ENCODE assay signal across 22 cellular contexts in the genomic region with DNA sequence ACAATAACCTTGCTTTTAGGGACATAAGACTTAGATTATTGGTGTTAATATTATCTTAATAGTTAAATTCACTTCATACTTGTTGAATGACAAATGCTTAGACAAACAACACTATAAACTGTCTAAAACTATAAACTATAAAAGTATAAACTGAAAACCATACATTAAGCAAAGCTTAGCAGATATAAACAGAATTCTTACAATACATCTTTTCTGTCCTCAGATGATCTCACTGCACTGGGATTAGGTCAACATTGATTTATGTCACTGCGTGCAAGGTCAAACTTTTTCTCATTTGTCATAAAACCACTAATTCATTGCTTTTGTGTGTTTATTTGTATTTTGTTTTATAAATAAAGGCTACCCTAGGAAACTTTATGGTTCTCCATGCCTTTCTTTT.
"Had no signal": no experiment of that assay in that cellular context is flagged by ENCODE, and none has a peak within 500 bp of the region (broad histone marks: within the 10 kb centered on the region; RNA-seq: fewer than 3 reads in every experiment).

No MANE protein-coding gene starts in this region.

- DNase-seq: Kasumi-1, MV-4-11, NCI-H1048, NCI-H1105, NCI-H1417, NCI-H1436 treated with DMSO at 0.1 percent for 48 hours, NCI-H1694, NCI-H187 treated with DMSO at 0.1 percent for 48 hours, NCI-H2029 treated with DMSO at 0.1 percent for 48 hours, NCI-H2171 treated with DMSO at 0.1 percent for 48 hours, NCI-H345, NCI-H446 treated with DMSO at 0.1 percent for 48 hours, NCI-H510A treated with DMSO at 0.1 percent for 48 hours, NCI-H526, NCI-H748 treated with DMSO at 0.1 percent for 48 hours, SHP77, SK-N-SH, T-helper 1 cell had no signal

- ATAC-seq: K562, Panc1 had no signal

- H3K9ac ChIP-seq: KMS-11, SK-N-SH had no signal

- H3K4me3 ChIP-seq: K562 had no signal

- H3K27ac ChIP-seq: KMS-11, RWPE1 had no signal
